1 cellular context compared by ENCODE assay signal in genomic region chr15:40043927-40044716, GRCh38.
TF ChIP-seq lines count a peak whose summit lies in the region.

No MANE protein-coding gene starts in this region.

TF ChIP-seq in SK-N-SH, 30 proteins besides CTCF, POLR2A, EP300 and RAD21 (continued from another document):
- TF ChIP-seq USF1 (IDR thresholded peaks at IDR 0.05; ENCODE audit: borderline replicate concordance, low read depth): no peak
- TF ChIP-seq IRF3 (IDR thresholded peaks at IDR 0.05; ENCODE audit: low read depth, low read length): no peak
- TF ChIP-seq REST (IDR thresholded peaks at IDR 0.05; ENCODE audit: low read depth, low read length): no peak
- no peak for TF ChIP-seq SMC3 (IDR thresholded peaks at IDR 0.05; ENCODE audit: low read depth, low read length)
- no peak for TF ChIP-seq POLR2AphosphoS5 (IDR thresholded peaks at IDR 0.05; ENCODE audit: low read depth, low read length)
- TF ChIP-seq ZBTB33 (IDR thresholded peaks at IDR 0.05; ENCODE audit: borderline replicate concordance, low read depth): no peak
- no peak for TF ChIP-seq MAX (IDR thresholded peaks at IDR 0.05; ENCODE audit: low read depth)
- no peak for TF ChIP-seq NRF1 (IDR thresholded peaks at IDR 0.05; ENCODE audit: low read depth, low read length)
- TF ChIP-seq GABPA (IDR thresholded peaks at IDR 0.05; ENCODE audit: low read depth): no peak
- no peak for TF ChIP-seq PBX3 (IDR thresholded peaks at IDR 0.05)
- TF ChIP-seq ELF1 (IDR thresholded peaks at IDR 0.05): no peak
